ENCODE assay signal across 2 cellular contexts in the genomic region with DNA sequence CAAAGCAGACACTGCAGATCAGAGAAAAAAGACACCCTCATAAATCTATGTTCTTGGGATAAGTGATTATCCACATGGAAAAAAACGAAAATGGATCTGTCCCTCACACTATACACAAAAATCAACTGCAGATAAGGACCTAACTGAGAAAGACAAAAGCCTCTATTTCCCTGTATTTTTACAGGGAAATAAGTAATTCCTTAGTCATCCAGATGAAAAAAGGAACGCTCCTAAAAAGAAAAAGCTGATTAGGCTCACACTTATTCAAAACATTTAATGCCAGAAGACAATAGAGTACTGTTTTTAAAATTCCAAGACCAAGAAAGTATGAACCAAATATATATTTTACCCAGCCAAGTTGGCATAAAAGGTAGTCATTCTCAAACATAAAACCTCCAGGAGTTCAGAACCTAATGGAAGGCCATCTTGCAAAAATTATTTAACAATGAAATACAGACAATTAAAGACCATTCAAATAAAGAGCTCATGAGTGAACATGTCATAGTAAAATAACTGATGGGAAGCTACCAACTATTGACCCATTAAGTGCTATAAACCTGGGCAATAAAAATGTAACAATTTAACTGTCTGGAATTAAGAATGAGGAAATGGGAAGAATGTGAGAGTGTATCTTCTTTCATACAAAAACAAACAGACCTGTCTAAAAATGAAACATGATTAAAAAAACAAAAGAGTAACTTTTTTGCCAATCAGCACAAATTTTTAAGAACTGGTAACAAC.
TF ChIP-seq lines count a peak whose summit lies in the region.

No MANE protein-coding gene starts in this region.

TF ChIP-seq in HepG2, 621 proteins besides CTCF, POLR2A, EP300 and RAD21:
- TF ChIP-seq, protein P1, sequence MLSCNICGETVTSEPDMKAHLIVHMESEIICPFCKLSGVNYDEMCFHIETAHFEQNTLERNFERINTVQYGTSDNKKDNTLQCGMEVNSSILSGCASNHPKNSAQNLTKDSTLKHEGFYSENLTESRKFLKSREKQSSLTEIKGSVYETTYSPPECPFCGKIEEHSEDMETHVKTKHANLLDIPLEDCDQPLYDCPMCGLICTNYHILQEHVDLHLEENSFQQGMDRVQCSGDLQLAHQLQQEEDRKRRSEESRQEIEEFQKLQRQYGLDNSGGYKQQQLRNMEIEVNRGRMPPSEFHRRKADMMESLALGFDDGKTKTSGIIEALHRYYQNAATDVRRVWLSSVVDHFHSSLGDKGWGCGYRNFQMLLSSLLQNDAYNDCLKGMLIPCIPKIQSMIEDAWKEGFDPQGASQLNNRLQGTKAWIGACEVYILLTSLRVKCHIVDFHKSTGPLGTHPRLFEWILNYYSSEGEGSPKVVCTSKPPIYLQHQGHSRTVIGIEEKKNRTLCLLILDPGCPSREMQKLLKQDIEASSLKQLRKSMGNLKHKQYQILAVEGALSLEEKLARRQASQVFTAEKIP (CRISPR knock-in tag; IDR thresholded peaks at IDR 0.05; ENCODE audit: borderline replicate concordance) = no peak
- TF ChIP-seq MYC (CRISPR knock-in tag; IDR thresholded peaks at IDR 0.05; ENCODE audit: borderline replicate concordance) = no peak
- TF ChIP-seq REL (CRISPR knock-in tag; conservative IDR thresholded peaks at IDR 0.05) = no peak
- no peak for TF ChIP-seq IKZF1 (IDR thresholded peaks at IDR 0.05)
- TF ChIP-seq, protein P2, sequence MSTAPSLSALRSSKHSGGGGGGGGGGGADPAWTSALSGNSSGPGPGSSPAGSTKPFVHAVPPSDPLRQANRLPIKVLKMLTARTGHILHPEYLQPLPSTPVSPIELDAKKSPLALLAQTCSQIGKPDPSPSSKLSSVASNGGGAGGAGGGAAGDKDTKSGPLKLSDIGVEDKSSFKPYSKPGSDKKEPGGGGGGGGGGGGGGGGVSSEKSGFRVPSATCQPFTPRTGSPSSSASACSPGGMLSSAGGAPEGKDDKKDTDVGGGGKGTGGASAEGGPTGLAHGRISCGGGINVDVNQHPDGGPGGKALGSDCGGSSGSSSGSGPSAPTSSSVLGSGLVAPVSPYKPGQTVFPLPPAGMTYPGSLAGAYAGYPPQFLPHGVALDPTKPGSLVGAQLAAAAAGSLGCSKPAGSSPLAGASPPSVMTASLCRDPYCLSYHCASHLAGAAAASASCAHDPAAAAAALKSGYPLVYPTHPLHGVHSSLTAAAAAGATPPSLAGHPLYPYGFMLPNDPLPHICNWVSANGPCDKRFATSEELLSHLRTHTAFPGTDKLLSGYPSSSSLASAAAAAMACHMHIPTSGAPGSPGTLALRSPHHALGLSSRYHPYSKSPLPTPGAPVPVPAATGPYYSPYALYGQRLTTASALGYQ (CRISPR knock-in tag; IDR thresholded peaks at IDR 0.05) = no peak
- peak; percentile 10 to 34; a peak in 2 of 4 replicates for TF ChIP-seq MAFK (conservative IDR thresholded peaks at IDR 0.05 in 1 of 2, IDR thresholded peaks at IDR 0.05 in 1 of 2; ENCODE audit: low read length in 2 of 2)
- TF ChIP-seq ZNF703 (CRISPR knock-in tag; IDR thresholded peaks at IDR 0.05; ENCODE audit: borderline replicate concordance) = no peak

TF ChIP-seq in K562, 482 proteins besides CTCF, POLR2A, EP300 and RAD21:
- TF ChIP-seq MCM2 (IDR thresholded peaks at IDR 0.05; ENCODE audit: low read depth) (no peak), KDM2B (CRISPR knock-in tag; IDR thresholded peaks at IDR 0.05) (no peak), SRSF9 (IDR thresholded peaks at IDR 0.05; ENCODE audit: borderline replicate concordance, low read depth, low read length) (no peak), ZBTB8A (IDR thresholded peaks at IDR 0.05; ENCODE audit: partially characterized antibody) (no peak), DPF2 (IDR thresholded peaks at IDR 0.05) (no peak), C11orf30 (IDR thresholded peaks at IDR 0.05; ENCODE audit: low read depth) (peak; percentile 37; the same call in 1 of the 2 replicates), POLR2H (tag; IDR thresholded peaks at IDR 0.05; ENCODE audit: low read depth) (no peak), PPARD (CRISPR knock-in tag; IDR thresholded peaks at IDR 0.05) (no peak), SPI1 (IDR thresholded peaks at IDR 0.05; ENCODE audit: borderline replicate concordance, low read depth, low read length) (no peak), EP400 (IDR thresholded peaks at IDR 0.05) (no peak), ZNF316 (IDR thresholded peaks at IDR 0.05) (peak; percentile 69)
- TF ChIP-seq, protein P3, sequence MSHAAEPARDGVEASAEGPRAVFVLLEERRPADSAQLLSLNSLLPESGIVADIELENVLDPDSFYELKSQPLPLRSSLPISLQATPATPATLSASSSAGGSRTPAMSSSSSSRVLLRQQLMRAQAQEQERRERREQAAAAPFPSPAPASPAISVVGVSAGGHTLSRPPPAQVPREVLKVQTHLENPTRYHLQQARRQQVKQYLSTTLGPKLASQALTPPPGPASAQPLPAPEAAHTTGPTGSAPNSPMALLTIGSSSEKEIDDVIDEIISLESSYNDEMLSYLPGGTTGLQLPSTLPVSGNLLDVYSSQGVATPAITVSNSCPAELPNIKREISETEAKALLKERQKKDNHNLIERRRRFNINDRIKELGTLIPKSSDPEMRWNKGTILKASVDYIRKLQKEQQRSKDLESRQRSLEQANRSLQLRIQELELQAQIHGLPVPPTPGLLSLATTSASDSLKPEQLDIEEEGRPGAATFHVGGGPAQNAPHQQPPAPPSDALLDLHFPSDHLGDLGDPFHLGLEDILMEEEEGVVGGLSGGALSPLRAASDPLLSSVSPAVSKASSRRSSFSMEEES (CRISPR knock-in tag; IDR thresholded peaks at IDR 0.05) = no peak
